ENCODE assay signal across 8 cellular contexts in genomic region chr10:11684717-11685645, GRCh38. TPM values are rescaled to one million over a fixed set of nuclear protein-coding genes. Genes with fewer than 3 reads are reported as not detected.
DNase-seq lines count a peak whose midpoint lies in the region; ATAC-seq and TF ChIP-seq lines count a peak whose summit lies in the region.

No MANE protein-coding gene starts in this region.

- H3K4me2 ChIP-seq in DND-41 (ENCODE audit: insufficient read depth, low read length): peak overlapping the region; percentile 58

- TF ChIP-seq CTCF in DND-41 (IDR thresholded peaks at IDR 0.05; ENCODE audit: borderline replicate concordance, extremely low read depth, low read length, poor library complexity, severe bottlenecking) (no peak), dorsolateral prefrontal cortex (IDR thresholded peaks at IDR 0.05 in 54 of 56, conservative IDR thresholded peaks at IDR 0.05 in 2 of 56; ENCODE audit: low read depth in 1 of 56, partially characterized antibody in 56 of 56) (no peak)

- no peaks in the 10 kb centered on the region for H3K79me2 ChIP-seq in DND-41 (ENCODE audit: insufficient read depth, low read length)

- DNase-seq in DND-41 (peak; percentile 66), dorsolateral prefrontal cortex (peak; percentile 37 to 91 (median 71)), NCI-H2029 (lab: John Stamatoyannopoulos, UW) (no peak)
- DNase-seq in activated CD4-positive, alpha-beta T cell treated with anti-CD3 and anti-CD28 coated beads for 48 hours: peak; percentile 72
- peak; percentile 7 to 29 for DNase-seq in stimulated activated CD8-positive, alpha-beta memory T cell treated with anti-CD3 and anti-CD28 coated beads, Interleukin-2, amount 100 ng/mL, for 1 hour (ENCODE audit: low read depth in 2 of 2)

- peak overlapping the region; percentile 33; the same call in 1 of the 2 replicates for H3K9ac ChIP-seq in DND-41 (ENCODE audit: low read depth, low read length)

- H3K36me3 ChIP-seq in DND-41 (ENCODE audit: insufficient read depth, low read length): no peaks in the 10 kb centered on the region
- H3K36me3 ChIP-seq in mesodermal cell (ENCODE audit: control insufficient read depth, insufficient read depth, low read length): no peaks in the 10 kb centered on the region

- peak overlapping the region; percentile 77 for H2AFZ ChIP-seq in DND-41 (ENCODE audit: low read depth, low read length)

- intact Hi-C loops in dorsolateral prefrontal cortex (cut with DNase I): loop anchor here in 1 of 2 donors (10.0 kb wide), 1 partner anchor 70 kb away; the partner anchor contains the start of gene USP6NL

- no peaks in the 10 kb centered on the region for H3K27me3 ChIP-seq in DND-41 (ENCODE audit: insufficient read depth, low read length, poor library complexity)
- no peaks in the 10 kb centered on the region for H3K27me3 ChIP-seq in dorsolateral prefrontal cortex

- WGBS in mesodermal cell (ENCODE audit: insufficient coverage in 2 of 2), 2 experiments: 63 to 70% methylated on average over 19 to 23 of the region's 26 CpGs

- TF ChIP-seq EP300 in Ishikawa (IDR thresholded peaks at IDR 0.05; ENCODE audit: borderline replicate concordance): no peak

- H3K4me1 ChIP-seq in DND-41 (ENCODE audit: insufficient read depth, low read length) (peaks cover 30% of the 10 kb centered on the region), mesodermal cell (ENCODE audit: control insufficient read depth, insufficient read depth, low read length, poor library complexity, severe bottlenecking) (peaks cover 46% of the 10 kb centered on the region)

- H3K9me3 ChIP-seq in DND-41 (ENCODE audit: insufficient read depth, low read length, severe bottlenecking): no peaks in the 10 kb centered on the region
- no peaks in the 10 kb centered on the region for H3K9me3 ChIP-seq in mesodermal cell (ENCODE audit: control insufficient read depth, low read length)

- H3K4me3 ChIP-seq in DND-41 (ENCODE audit: low read depth in 1 of 2, low read length in 2 of 2) (peak overlapping the region in 1 of 2 experiments; percentile 34; a peak in 2 of 4 replicates), dorsolateral prefrontal cortex (peak overlapping the region in 52 of 59 donors; percentile 0 to 57 (median 33)), mesodermal cell (ENCODE audit: extremely low read depth, insufficient read depth, low read length, poor library complexity, severe bottlenecking) (no peak overlapping the region)

- no peak for TF ChIP-seq RAD21 in Ishikawa (IDR thresholded peaks at IDR 0.05; ENCODE audit: low read depth)

- H4K20me1 ChIP-seq in DND-41 (ENCODE audit: insufficient read depth, low read length): no peaks in the 10 kb centered on the region

- peak overlapping the region; percentile 42 for H3K27ac ChIP-seq in DND-41 (ENCODE audit: low read length)
- peak overlapping the region in 55 of 59 donors; percentile 6 to 89 (median 71) for H3K27ac ChIP-seq in dorsolateral prefrontal cortex
- H3K27ac ChIP-seq in mesodermal cell (ENCODE audit: low read depth, low read length, severe bottlenecking): peak overlapping the region; percentile 94

- ATAC-seq in DND-41 (ENCODE audit: insufficient read depth, low read depth) (peak; percentile 85), GM21526 (IDR thresholded peaks at IDR 0.05; ENCODE audit: low FRiP score, unreplicated experiment) (peak; percentile 60)

TF ChIP-seq in Ishikawa, 13 proteins besides CTCF, POLR2A, EP300 and RAD21:
- TF ChIP-seq MAX (IDR thresholded peaks at IDR 0.05) (0 out of 2 replicates have a peak, but pooled peaks have one; percentile 36), REST (IDR thresholded peaks at IDR 0.05; ENCODE audit: low read depth) (no peak), TEAD4 (IDR thresholded peaks at IDR 0.05) (no peak)

RNA-seq across cellular contexts. Expression of gene ECHDC3, which starts 57.2 kb away (rescaled TPM):
- total RNA-seq in dorsolateral prefrontal cortex: 1 to 10 TPM in 102 of 120 experiments, under 1 TPM in 17, not detected in 1; 0.26 to 8.0 (median 1.9) TPM
- polyA plus RNA-seq in mesodermal cell (2013, experiment 1 of 2): 5.0 TPM
- 4.0 TPM for polyA plus RNA-seq in mesodermal cell (2013, experiment 2 of 2)

Comparison
In these comparisons a context has a peak if more than half of its experiments do, and no peak if none do; other contexts are left out.
1. H3K27ac ChIP-seq: peak in every context shown above with its lines; median percentile 94 in mesodermal cell; 71 in dorsolateral prefrontal cortex; 42 in DND-41.